ENCODE assay signal across 1 cellular context in genomic region chr1:112619518-112620458, GRCh38.
A peak's percentile ranks its signal among the peaks of the same experiment; 100 is the strongest.
TF ChIP-seq lines count a peak whose summit lies in the region.

CAPZA1 (plus strand) TSS chr1:112619832; CDS start chr1:112619845, 13 bp downstream.

TF ChIP-seq in HepG2, 621 proteins besides CTCF, POLR2A, EP300 and RAD21 (continued from another document and continues in another):
- TF ChIP-seq, protein P1, sequence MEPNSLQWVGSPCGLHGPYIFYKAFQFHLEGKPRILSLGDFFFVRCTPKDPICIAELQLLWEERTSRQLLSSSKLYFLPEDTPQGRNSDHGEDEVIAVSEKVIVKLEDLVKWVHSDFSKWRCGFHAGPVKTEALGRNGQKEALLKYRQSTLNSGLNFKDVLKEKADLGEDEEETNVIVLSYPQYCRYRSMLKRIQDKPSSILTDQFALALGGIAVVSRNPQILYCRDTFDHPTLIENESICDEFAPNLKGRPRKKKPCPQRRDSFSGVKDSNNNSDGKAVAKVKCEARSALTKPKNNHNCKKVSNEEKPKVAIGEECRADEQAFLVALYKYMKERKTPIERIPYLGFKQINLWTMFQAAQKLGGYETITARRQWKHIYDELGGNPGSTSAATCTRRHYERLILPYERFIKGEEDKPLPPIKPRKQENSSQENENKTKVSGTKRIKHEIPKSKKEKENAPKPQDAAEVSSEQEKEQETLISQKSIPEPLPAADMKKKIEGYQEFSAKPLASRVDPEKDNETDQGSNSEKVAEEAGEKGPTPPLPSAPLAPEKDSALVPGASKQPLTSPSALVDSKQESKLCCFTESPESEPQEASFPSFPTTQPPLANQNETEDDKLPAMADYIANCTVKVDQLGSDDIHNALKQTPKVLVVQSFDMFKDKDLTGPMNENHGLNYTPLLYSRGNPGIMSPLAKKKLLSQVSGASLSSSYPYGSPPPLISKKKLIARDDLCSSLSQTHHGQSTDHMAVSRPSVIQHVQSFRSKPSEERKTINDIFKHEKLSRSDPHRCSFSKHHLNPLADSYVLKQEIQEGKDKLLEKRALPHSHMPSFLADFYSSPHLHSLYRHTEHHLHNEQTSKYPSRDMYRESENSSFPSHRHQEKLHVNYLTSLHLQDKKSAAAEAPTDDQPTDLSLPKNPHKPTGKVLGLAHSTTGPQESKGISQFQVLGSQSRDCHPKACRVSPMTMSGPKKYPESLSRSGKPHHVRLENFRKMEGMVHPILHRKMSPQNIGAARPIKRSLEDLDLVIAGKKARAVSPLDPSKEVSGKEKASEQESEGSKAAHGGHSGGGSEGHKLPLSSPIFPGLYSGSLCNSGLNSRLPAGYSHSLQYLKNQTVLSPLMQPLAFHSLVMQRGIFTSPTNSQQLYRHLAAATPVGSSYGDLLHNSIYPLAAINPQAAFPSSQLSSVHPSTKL (CRISPR knock-in tag; IDR thresholded peaks at IDR 0.05): peak; percentile 43; the same call in 1 of the 2 replicates
- TF ChIP-seq NCOA5 (CRISPR knock-in tag; IDR thresholded peaks at IDR 0.05): no peak
- no peak for TF ChIP-seq TBL1XR1 (IDR thresholded peaks at IDR 0.05; ENCODE audit: borderline replicate concordance, low read length, partially characterized antibody)
- no peak; the same call in 1 of the 2 replicates for TF ChIP-seq HOXA5 (CRISPR knock-in tag; IDR thresholded peaks at IDR 0.05)
- TF ChIP-seq, protein P2, sequence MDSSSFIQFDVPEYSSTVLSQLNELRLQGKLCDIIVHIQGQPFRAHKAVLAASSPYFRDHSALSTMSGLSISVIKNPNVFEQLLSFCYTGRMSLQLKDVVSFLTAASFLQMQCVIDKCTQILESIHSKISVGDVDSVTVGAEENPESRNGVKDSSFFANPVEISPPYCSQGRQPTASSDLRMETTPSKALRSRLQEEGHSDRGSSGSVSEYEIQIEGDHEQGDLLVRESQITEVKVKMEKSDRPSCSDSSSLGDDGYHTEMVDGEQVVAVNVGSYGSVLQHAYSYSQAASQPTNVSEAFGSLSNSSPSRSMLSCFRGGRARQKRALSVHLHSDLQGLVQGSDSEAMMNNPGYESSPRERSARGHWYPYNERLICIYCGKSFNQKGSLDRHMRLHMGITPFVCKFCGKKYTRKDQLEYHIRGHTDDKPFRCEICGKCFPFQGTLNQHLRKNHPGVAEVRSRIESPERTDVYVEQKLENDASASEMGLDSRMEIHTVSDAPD (CRISPR knock-in tag; IDR thresholded peaks at IDR 0.05): no peak
- TF ChIP-seq ZNF280B (CRISPR knock-in tag; IDR thresholded peaks at IDR 0.05; ENCODE audit: borderline replicate concordance): no peak
- peak; percentile 84 for TF ChIP-seq SAP130 (CRISPR knock-in tag; IDR thresholded peaks at IDR 0.05; ENCODE audit: low read depth)
- peak; percentile 52; the same call in 1 of the 2 replicates for TF ChIP-seq HDAC2 (CRISPR knock-in tag; IDR thresholded peaks at IDR 0.05)
- no peak for TF ChIP-seq ZNF33A (CRISPR knock-in tag; IDR thresholded peaks at IDR 0.05; ENCODE audit: borderline replicate concordance)
- TF ChIP-seq, protein P3, sequence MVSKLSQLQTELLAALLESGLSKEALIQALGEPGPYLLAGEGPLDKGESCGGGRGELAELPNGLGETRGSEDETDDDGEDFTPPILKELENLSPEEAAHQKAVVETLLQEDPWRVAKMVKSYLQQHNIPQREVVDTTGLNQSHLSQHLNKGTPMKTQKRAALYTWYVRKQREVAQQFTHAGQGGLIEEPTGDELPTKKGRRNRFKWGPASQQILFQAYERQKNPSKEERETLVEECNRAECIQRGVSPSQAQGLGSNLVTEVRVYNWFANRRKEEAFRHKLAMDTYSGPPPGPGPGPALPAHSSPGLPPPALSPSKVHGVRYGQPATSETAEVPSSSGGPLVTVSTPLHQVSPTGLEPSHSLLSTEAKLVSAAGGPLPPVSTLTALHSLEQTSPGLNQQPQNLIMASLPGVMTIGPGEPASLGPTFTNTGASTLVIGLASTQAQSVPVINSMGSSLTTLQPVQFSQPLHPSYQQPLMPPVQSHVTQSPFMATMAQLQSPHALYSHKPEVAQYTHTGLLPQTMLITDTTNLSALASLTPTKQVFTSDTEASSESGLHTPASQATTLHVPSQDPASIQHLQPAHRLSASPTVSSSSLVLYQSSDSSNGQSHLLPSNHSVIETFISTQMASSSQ (IDR thresholded peaks at IDR 0.05; ENCODE audit: low read depth): no peak
- TF ChIP-seq, protein P3 (CRISPR knock-in tag; IDR thresholded peaks at IDR 0.05; ENCODE audit: borderline replicate concordance): 0 out of 2 replicates have a peak, but pooled peaks have one; percentile 27
- TF ChIP-seq ESRRA (CRISPR knock-in tag; IDR thresholded peaks at IDR 0.05; ENCODE audit: low read depth): no peak; the same call in 1 of the 2 replicates
- TF ChIP-seq ZNF687 (CRISPR knock-in tag; IDR thresholded peaks at IDR 0.05): peak; percentile 92
- TF ChIP-seq TFDP1 (CRISPR knock-in tag; IDR thresholded peaks at IDR 0.05; ENCODE audit: borderline replicate concordance): peak; percentile 73; the same call in 1 of the 2 replicates
- TF ChIP-seq ZNF263 (CRISPR knock-in tag; IDR thresholded peaks at IDR 0.05): no peak
- TF ChIP-seq, protein P4, sequence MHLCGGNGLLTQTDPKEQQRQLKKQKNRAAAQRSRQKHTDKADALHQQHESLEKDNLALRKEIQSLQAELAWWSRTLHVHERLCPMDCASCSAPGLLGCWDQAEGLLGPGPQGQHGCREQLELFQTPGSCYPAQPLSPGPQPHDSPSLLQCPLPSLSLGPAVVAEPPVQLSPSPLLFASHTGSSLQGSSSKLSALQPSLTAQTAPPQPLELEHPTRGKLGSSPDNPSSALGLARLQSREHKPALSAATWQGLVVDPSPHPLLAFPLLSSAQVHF (CRISPR knock-in tag; IDR thresholded peaks at IDR 0.05): peak; percentile 66; the same call in 1 of the 2 replicates
- TF ChIP-seq, protein P5, sequence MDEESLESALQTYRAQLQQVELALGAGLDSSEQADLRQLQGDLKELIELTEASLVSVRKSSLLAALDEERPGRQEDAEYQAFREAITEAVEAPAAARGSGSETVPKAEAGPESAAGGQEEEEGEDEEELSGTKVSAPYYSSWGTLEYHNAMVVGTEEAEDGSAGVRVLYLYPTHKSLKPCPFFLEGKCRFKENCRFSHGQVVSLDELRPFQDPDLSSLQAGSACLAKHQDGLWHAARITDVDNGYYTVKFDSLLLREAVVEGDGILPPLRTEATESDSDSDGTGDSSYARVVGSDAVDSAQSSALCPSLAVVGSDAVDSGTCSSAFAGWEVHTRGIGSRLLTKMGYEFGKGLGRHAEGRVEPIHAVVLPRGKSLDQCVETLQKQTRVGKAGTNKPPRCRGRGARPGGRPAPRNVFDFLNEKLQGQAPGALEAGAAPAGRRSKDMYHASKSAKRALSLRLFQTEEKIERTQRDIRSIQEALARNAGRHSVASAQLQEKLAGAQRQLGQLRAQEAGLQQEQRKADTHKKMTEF (CRISPR knock-in tag; IDR thresholded peaks at IDR 0.05): no peak; the same call in 1 of the 2 replicates
- no peak for TF ChIP-seq KMT2A (CRISPR knock-in tag; IDR thresholded peaks at IDR 0.05)
- TF ChIP-seq NR2F1 (CRISPR knock-in tag; IDR thresholded peaks at IDR 0.05): no peak
- TF ChIP-seq ZNF331 (CRISPR knock-in tag; IDR thresholded peaks at IDR 0.05): peak; percentile 59
- TF ChIP-seq CHCHD3 (CRISPR knock-in tag; IDR thresholded peaks at IDR 0.05): 0 out of 2 replicates have a peak, but pooled peaks have one; percentile 13
- TF ChIP-seq GMEB2 (CRISPR knock-in tag; IDR thresholded peaks at IDR 0.05; ENCODE audit: low read depth): peak; percentile 57
- no peak for TF ChIP-seq ZNF720 (CRISPR knock-in tag; IDR thresholded peaks at IDR 0.05)
- no peak for TF ChIP-seq SP4 (CRISPR knock-in tag; IDR thresholded peaks at IDR 0.05)
- no peak for TF ChIP-seq ZNF138 (CRISPR knock-in tag; IDR thresholded peaks at IDR 0.05; ENCODE audit: low read depth)
- no peak for TF ChIP-seq HNRNPUL1 (IDR thresholded peaks at IDR 0.05; ENCODE audit: low read depth, low read length)
- TF ChIP-seq ZNF432 (CRISPR knock-in tag; IDR thresholded peaks at IDR 0.05; ENCODE audit: borderline replicate concordance): no peak
- peak; percentile 32 for TF ChIP-seq AGO2 (optimal IDR thresholded peaks at IDR 0.05; ENCODE audit: low read depth, low read length)
- TF ChIP-seq, protein P6, sequence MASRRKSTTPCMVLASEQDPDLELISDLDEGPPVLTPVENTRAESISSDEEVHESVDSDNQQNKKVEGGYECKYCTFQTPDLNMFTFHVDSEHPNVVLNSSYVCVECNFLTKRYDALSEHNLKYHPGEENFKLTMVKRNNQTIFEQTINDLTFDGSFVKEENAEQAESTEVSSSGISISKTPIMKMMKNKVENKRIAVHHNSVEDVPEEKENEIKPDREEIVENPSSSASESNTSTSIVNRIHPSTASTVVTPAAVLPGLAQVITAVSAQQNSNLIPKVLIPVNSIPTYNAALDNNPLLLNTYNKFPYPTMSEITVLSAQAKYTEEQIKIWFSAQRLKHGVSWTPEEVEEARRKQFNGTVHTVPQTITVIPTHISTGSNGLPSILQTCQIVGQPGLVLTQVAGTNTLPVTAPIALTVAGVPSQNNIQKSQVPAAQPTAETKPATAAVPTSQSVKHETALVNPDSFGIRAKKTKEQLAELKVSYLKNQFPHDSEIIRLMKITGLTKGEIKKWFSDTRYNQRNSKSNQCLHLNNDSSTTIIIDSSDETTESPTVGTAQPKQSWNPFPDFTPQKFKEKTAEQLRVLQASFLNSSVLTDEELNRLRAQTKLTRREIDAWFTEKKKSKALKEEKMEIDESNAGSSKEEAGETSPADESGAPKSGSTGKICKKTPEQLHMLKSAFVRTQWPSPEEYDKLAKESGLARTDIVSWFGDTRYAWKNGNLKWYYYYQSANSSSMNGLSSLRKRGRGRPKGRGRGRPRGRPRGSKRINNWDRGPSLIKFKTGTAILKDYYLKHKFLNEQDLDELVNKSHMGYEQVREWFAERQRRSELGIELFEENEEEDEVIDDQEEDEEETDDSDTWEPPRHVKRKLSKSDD (CRISPR knock-in tag; IDR thresholded peaks at IDR 0.05; ENCODE audit: low read depth): peak; percentile 98
- no peak for TF ChIP-seq SRF (IDR thresholded peaks at IDR 0.05; ENCODE audit: low read depth, low read length)
- 0 out of 2 replicates have a peak, but pooled peaks have one; percentile 35 for TF ChIP-seq SP140L (CRISPR knock-in tag; IDR thresholded peaks at IDR 0.05; ENCODE audit: borderline replicate concordance)
